11 cellular contexts compared by ENCODE assay signal in genomic region chr1:41851589-41851988, GRCh38.
DNase-seq lines count a peak whose midpoint lies in the region; ATAC-seq, FAIRE-seq and TF ChIP-seq lines count a peak whose summit lies in the region.
"Had no signal": no experiment of that assay in that cellular context is flagged by ENCODE, and none has a peak within 500 bp of the region (broad histone marks: within the 10 kb centered on the region; RNA-seq: fewer than 3 reads in every experiment).

No MANE protein-coding gene starts in this region.

- no peak overlapping the region for H3K27ac Mint-ChIP-seq in nephron progenitor cell
- H3K27ac Mint-ChIP-seq in CD8-positive, alpha-beta memory T cell, result peak overlapping the region in 1 of 8 donors; percentile 11
- H3K27ac Mint-ChIP-seq: activated naive CD8-positive, alpha-beta T cell treated with anti-CD3 and anti-CD28 coated beads, Interleukin-2, amount 10 ng/mL, durations not matched to agents 7 days and 5 days had no signal

- no peaks in the 10 kb centered on the region for H3K27me3 ChIP-seq in hepatocyte
- no peaks in the 10 kb centered on the region for H3K27me3 ChIP-seq in CD8-positive, alpha-beta memory T cell (ENCODE audit: insufficient read depth, low read length, poor library complexity, severe bottlenecking)

- FAIRE-seq in GM12891 (lab: Jason Lieb, UNC), result peak; percentile 51

- in situ Hi-C loops in GM13977 (cut with MboI; ENCODE audit: low pct_unique_long_range_greater_than_20kb, low sequenced_read_pairs, unreplicated experiment), result no loop called here

- no peak overlapping the region for H3K4me2 ChIP-seq in hepatocyte

- CTCF ChIA-PET in CD8-positive, alpha-beta memory T cell (lab: Charles Lee), result no interaction called here

- 49% methylated on average over 5 of the region's 5 CpGs for WGBS in hepatocyte (ENCODE audit: low lambda C conversion rate, missing lambda C conversion rate)

- peak overlapping the region; percentile 23 for H3K4me3 Mint-ChIP-seq in nephron progenitor cell
- no peak overlapping the region for H3K4me3 Mint-ChIP-seq in CD8-positive, alpha-beta memory T cell

- H3K9me3 ChIP-seq in hepatocyte (ENCODE audit: low read depth), result no peaks in the 10 kb centered on the region
- H3K9me3 ChIP-seq in CD8-positive, alpha-beta memory T cell (ENCODE audit: low read length), result no peaks in the 10 kb centered on the region

- H3K27me3 Mint-ChIP-seq in nephron progenitor cell (ENCODE audit: low read depth, poor library complexity), result peaks cover 14% of the 10 kb centered on the region
- H3K27me3 Mint-ChIP-seq in CD8-positive, alpha-beta memory T cell, result no peaks in the 10 kb centered on the region
- H3K27me3 Mint-ChIP-seq: activated naive CD8-positive, alpha-beta T cell treated with anti-CD3 and anti-CD28 coated beads, Interleukin-2, amount 10 ng/mL, durations not matched to agents 7 days and 5 days had no signal

- H4K20me1 ChIP-seq in hepatocyte (ENCODE audit: insufficient read depth, poor library complexity, severe bottlenecking), result no peaks in the 10 kb centered on the region

- no peak overlapping the region for H3K27ac ChIP-seq in hepatocyte
- H3K27ac ChIP-seq in CD8-positive, alpha-beta memory T cell (ENCODE audit: low read depth, low read length), result no peak overlapping the region
- H3K27ac ChIP-seq: VCaP had no signal

- H3K4me1 Mint-ChIP-seq in nephron progenitor cell, result peaks cover 29% of the 10 kb centered on the region
- H3K4me1 Mint-ChIP-seq in CD8-positive, alpha-beta memory T cell, result peaks cover 21 to 35% (median 24%) of the 10 kb centered on the region in 3 donors

- H3K9me2 ChIP-seq in hepatocyte (replicated peaks; ENCODE audit: insufficient read depth), result no peaks in the 10 kb centered on the region

- H3K4me1 ChIP-seq in hepatocyte (ENCODE audit: insufficient read depth), result no peaks in the 10 kb centered on the region
- H3K4me1 ChIP-seq in CD8-positive, alpha-beta memory T cell (ENCODE audit: insufficient read depth, low read length), result no peaks in the 10 kb centered on the region

- H3K4me3 ChIP-seq in cardiac fibroblast (replicated peaks in 1 of 2; ENCODE audit: low read depth in 2 of 2, low read length in 2 of 2) (no peak overlapping the region), hepatocyte (no peak overlapping the region)
- no peak overlapping the region for H3K4me3 ChIP-seq in CD8-positive, alpha-beta memory T cell (ENCODE audit: low read length)

- no peaks in the 10 kb centered on the region for H3K79me2 ChIP-seq in hepatocyte

- TF ChIP-seq POLR2A in GM12891 (IDR thresholded peaks at IDR 0.05; ENCODE audit: low read depth, low read length), result no peak

- no peak overlapping the region for H2AFZ ChIP-seq in hepatocyte

- peaks cover 5% of the 10 kb centered on the region for H3K36me3 Mint-ChIP-seq in nephron progenitor cell (ENCODE audit: low read depth)
- H3K36me3 Mint-ChIP-seq in CD8-positive, alpha-beta memory T cell, result peaks cover 7 to 21% (median 11%) of the 10 kb centered on the region in 3 donors

- TF ChIP-seq CTCF in cardiac fibroblast (IDR thresholded peaks at IDR 0.05; ENCODE audit: low read depth, low read length) (no peak), nephron progenitor cell (IDR thresholded peaks at IDR 0.05) (no peak), hepatocyte (IDR thresholded peaks at IDR 0.05; ENCODE audit: poor library complexity) (no peak), GM13977 (IDR thresholded peaks at IDR 0.05; ENCODE audit: extremely low read depth, insufficient read depth, missing control alignments) (no peak)

- H3K9me3 Mint-ChIP-seq in nephron progenitor cell, result peaks cover 5% of the 10 kb centered on the region
- H3K9me3 Mint-ChIP-seq in CD8-positive, alpha-beta memory T cell, result peaks cover 0 to 2% (median 0%) of the 10 kb centered on the region in 5 donors

- no peak for ATAC-seq in HG02798 (IDR thresholded peaks at IDR 0.05; ENCODE audit: poor library complexity, unreplicated experiment)

- DNase-seq in GM12891 (ENCODE audit: insufficient read length, low spot score), result no peak
- peak; percentile 63 to 70 for DNase-seq in NOMO-1 (lab: John Stamatoyannopoulos, UW; ENCODE audit: unreplicated experiment in 2 of 2)
- peak; percentile 78 to 87 for DNase-seq in cardiac fibroblast (ENCODE audit: low read depth in 2 of 2)
- no peak for DNase-seq in nephron progenitor cell
- DNase-seq in hepatocyte (ENCODE audit: low spot score), result no peak
- no peak for DNase-seq in CD8-positive, alpha-beta memory T cell
- DNase-seq in GM13977 (ENCODE audit: low spot score), result no peak
- DNase-seq: activated naive CD8-positive, alpha-beta T cell treated with anti-CD3 and anti-CD28 coated beads, Interleukin-2, amount 10 ng/mL, durations not matched to agents 7 days and 5 days; NCI-H446 had no signal

- POLR2A ChIA-PET in CD8-positive, alpha-beta memory T cell (lab: Charles Lee), result no interaction called here

- H3K36me3 ChIP-seq in hepatocyte (replicated peaks; ENCODE audit: insufficient read depth, low read depth), result no peaks in the 10 kb centered on the region
- H3K36me3 ChIP-seq in CD8-positive, alpha-beta memory T cell (ENCODE audit: insufficient read depth, low read length), result no peaks in the 10 kb centered on the region

TF ChIP-seq in GM12891, 5 proteins besides CTCF, POLR2A, EP300 and RAD21:
- TF ChIP-seq SPI1 (IDR thresholded peaks at IDR 0.05; ENCODE audit: low read depth, low read length) (no peak), PAX5 (IDR thresholded peaks at IDR 0.05; ENCODE audit: insufficient read depth, low read length, severe bottlenecking) (no peak), POU2F2 (IDR thresholded peaks at IDR 0.05; ENCODE audit: low read depth, low read length) (no peak), POLR2AphosphoS5 (IDR thresholded peaks at IDR 0.05; ENCODE audit: low read depth, low read length) (no peak), TAF1 (IDR thresholded peaks at IDR 0.05; ENCODE audit: low read depth, low read length) (no peak)

Comparison
In these comparisons a context has a peak if more than half of its experiments do, and no peak if none do; other contexts are left out.
1. DNase-seq: peak in NOMO-1 (2 of 2) and cardiac fibroblast (2 of 2); none in GM12891 (single experiment), nephron progenitor cell (single experiment), hepatocyte (single experiment), CD8-positive, alpha-beta memory T cell (0 of 5) and GM13977 (single experiment).